26 cellular contexts compared by ENCODE assay signal in the genomic region with DNA sequence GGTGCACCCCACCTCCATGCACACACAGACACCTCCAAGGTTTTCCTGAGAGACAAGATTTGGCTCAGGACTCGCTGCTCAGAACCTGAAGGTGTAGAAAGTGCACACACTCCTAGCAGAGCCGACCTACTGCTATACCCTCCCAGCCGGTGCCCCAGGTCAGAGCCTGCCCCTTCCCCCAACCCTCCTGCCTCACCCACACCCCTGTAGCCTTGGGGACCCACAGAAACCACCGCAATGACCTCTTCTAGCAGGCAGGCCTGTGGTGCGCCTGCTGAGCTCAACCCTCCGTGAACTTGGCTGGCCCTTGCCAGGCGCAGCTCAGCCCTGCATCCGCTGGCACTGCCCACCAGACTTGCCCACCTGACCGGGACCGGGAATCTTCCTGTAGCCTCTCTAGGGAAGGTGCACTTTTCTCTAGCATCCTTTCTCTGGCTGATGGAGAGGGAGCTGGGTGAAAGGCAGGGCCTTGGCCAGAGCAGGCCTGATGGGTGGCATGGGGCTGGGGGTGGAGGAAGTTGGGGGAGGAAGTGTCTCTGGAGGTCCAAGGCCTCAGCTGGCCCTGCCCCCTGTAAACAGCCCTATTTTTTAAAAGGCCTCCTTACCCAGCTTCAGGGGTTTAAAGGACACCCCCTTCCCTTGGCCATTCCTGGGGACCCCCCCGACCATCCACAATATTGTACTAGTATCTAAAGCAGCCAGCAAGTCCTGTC. TPM values are rescaled to one million over a fixed set of nuclear protein-coding genes. Genes with fewer than 3 reads are reported as not detected.
A peak's percentile ranks its signal among the peaks of the same experiment; 100 is the strongest.
DNase-seq lines count a peak whose midpoint lies in the region; ATAC-seq and TF ChIP-seq lines count a peak whose summit lies in the region.
"Had no signal": no experiment of that assay in that cellular context is flagged by ENCODE, and none has a peak within 500 bp of the region (broad histone marks: within the 10 kb centered on the region; RNA-seq: fewer than 3 reads in every experiment).

No MANE protein-coding gene starts in this region.

- H2BK20ac ChIP-seq in H9 (ENCODE audit: low read depth, low read length, poor library complexity, severe bottlenecking) = no peak overlapping the region

- no peaks in the 10 kb centered on the region for H3F3A ChIP-seq in GM23248 (ENCODE audit: insufficient read depth)

- in situ Hi-C loops in GM23248 (cut with MboI) = no loop called here
- in situ Hi-C loops in GM13976 (cut with MboI; ENCODE audit: low sequenced_read_pairs, unreplicated experiment) = no loop called here

- no peaks in the 10 kb centered on the region for H3K79me2 ChIP-seq in H9 (ENCODE audit: insufficient read depth, low read length)
- no peaks in the 10 kb centered on the region for H3K79me2 ChIP-seq in GM23248 (ENCODE audit: insufficient read depth)

- H2BK12ac ChIP-seq in H9 (ENCODE audit: insufficient read length, low read depth, low read length) (no peak overlapping the region), neuronal stem cell (ENCODE audit: low read length) (no peak overlapping the region)

- H3K4me3 Mint-ChIP-seq in H9 (no peak overlapping the region), activated B cell treated with CpG ODN at 0.5 μM for 24 hours (peak overlapping the region; percentile 41), chondrocyte (ENCODE audit: unreplicated experiment) (no peak overlapping the region)
- H3K4me3 Mint-ChIP-seq: activated CD4-positive, alpha-beta memory T cell treated with anti-CD3 and anti-CD28 coated beads for 36 hours; activated naive CD4-positive, alpha-beta T cell treated with anti-CD3 and anti-CD28 coated beads, Interleukin-2, amount 10 ng/mL, durations not matched to agents 7 days and 5 days; central memory CD8-positive, alpha-beta T cell; nephron; T-cell had no signal

- no peak overlapping the region for H2AK5ac ChIP-seq in H9 (ENCODE audit: insufficient read length, low read length)
- H2AK5ac ChIP-seq in neuronal stem cell (ENCODE audit: low read depth, low read length) = no peak overlapping the region

- intact Hi-C loops in activated B cell treated with CpG ODN at 0.5 μM for 24 hours (cut with micrococcal nuclease) = no loop called here

- H3K9me3 Mint-ChIP-seq in H9 = no peaks in the 10 kb centered on the region; a peak in 1 of 5 replicates
- no peaks in the 10 kb centered on the region for H3K9me3 Mint-ChIP-seq in activated B cell treated with CpG ODN at 0.5 μM for 24 hours
- no peaks in the 10 kb centered on the region for H3K9me3 Mint-ChIP-seq in chondrocyte (ENCODE audit: low read depth)
- H3K9me3 Mint-ChIP-seq: activated CD4-positive, alpha-beta memory T cell treated with anti-CD3 and anti-CD28 coated beads for 36 hours; activated naive CD4-positive, alpha-beta T cell treated with anti-CD3 and anti-CD28 coated beads, Interleukin-2, amount 10 ng/mL, durations not matched to agents 7 days and 5 days; memory B cell; nephron; stimulated activated effector memory CD8-positive, alpha-beta T cell treated with anti-CD3 and anti-CD28 coated beads, Interleukin-12 subunit alpha, Interleukin-12 subunit beta, amount 100 ng/mL, for 72 hours; T-cell had no signal

- H4K20me1 ChIP-seq in H9 (ENCODE audit: control insufficient read depth, insufficient read depth, insufficient read length) (no peaks in the 10 kb centered on the region), GM23248 (ENCODE audit: insufficient read depth) (no peaks in the 10 kb centered on the region)

- H2BK15ac ChIP-seq in H9 (ENCODE audit: low read depth, low read length) (no peak overlapping the region), neuronal stem cell (ENCODE audit: low read length) (no peak overlapping the region)

- POLR2A ChIA-PET in activated B cell treated with CpG ODN at 0.5 μM for 24 hours (lab: Charles Lee) = interaction anchor here (0.6 to 3.8 kb wide), 8 partner anchors 13 to 289 kb away, joined by 3 to 32 read pairs (median 4); no protein-coding TSS in a partner anchor

- H3K4me2 ChIP-seq in H9 (ENCODE audit: insufficient read depth, insufficient read length, low read length) (no peak overlapping the region), neuronal stem cell (ENCODE audit: insufficient read depth, low read length, poor library complexity, severe bottlenecking) (no peak overlapping the region), GM23248 (ENCODE audit: unreplicated experiment) (no peak overlapping the region)

- H2AFZ ChIP-seq in H9 (ENCODE audit: low read length) = no peak overlapping the region
- no peak overlapping the region for H2AFZ ChIP-seq in neuronal stem cell (ENCODE audit: low read length)
- H2AFZ ChIP-seq in GM23248 = no peak overlapping the region

- H4K8ac ChIP-seq in H9 (replicated peaks; ENCODE audit: insufficient read length, low read depth, low read length) = no peak overlapping the region
- H4K8ac ChIP-seq in neuronal stem cell (ENCODE audit: low read depth, low read length) = no peak overlapping the region

- H3K23ac ChIP-seq in H9 (ENCODE audit: insufficient read length, low read depth, low read length) = no peak overlapping the region
- H3K23ac ChIP-seq in neuronal stem cell (ENCODE audit: low read depth, low read length, poor library complexity) = peak overlapping the region; percentile 70

- TF ChIP-seq CTCF in H9 (conservative IDR thresholded peaks at IDR 0.05) (no peak), activated B cell treated with CpG ODN at 0.5 μM for 24 hours (IDR thresholded peaks at IDR 0.05) (no peak), GM13976 (IDR thresholded peaks at IDR 0.05; ENCODE audit: borderline replicate concordance, control extremely low read depth, extremely low read depth, insufficient read depth, missing control alignments) (no peak), chondrocyte (IDR thresholded peaks at IDR 0.05) (no peak)

- H3K36me3 Mint-ChIP-seq in H9 (ENCODE audit: insufficient read depth in 1 of 3, low read depth in 3 of 3) (no peaks in the 10 kb centered on the region; a peak in 1 of 7 replicates), activated B cell treated with CpG ODN at 0.5 μM for 24 hours (ENCODE audit: low read depth) (no peaks in the 10 kb centered on the region), chondrocyte (ENCODE audit: low read depth) (no peaks in the 10 kb centered on the region)
- H3K36me3 Mint-ChIP-seq: activated CD4-positive, alpha-beta memory T cell treated with anti-CD3 and anti-CD28 coated beads for 36 hours; activated naive CD4-positive, alpha-beta T cell treated with anti-CD3 and anti-CD28 coated beads, Interleukin-2, amount 10 ng/mL, durations not matched to agents 7 days and 5 days; memory B cell; stimulated activated effector memory CD8-positive, alpha-beta T cell treated with anti-CD3 and anti-CD28 coated beads, Interleukin-12 subunit alpha, Interleukin-12 subunit beta, amount 100 ng/mL, for 72 hours; T-cell had no signal

- H3K27ac ChIP-seq in H9 (ENCODE audit: insufficient read length, low read depth, low read length) (no peak overlapping the region), neuronal stem cell (replicated peaks; ENCODE audit: low read length) (no peak overlapping the region), GM23248 (no peak overlapping the region)
- H3K27ac ChIP-seq: 22Rv1, ascending aorta, tibial artery had no signal

- peak; percentile 73 for DNase-seq in NK-92 treated with Interleukin-12 subunit alpha and Interleukin-12 subunit beta, amount 100 ng/mL, for 24 hours (lab: John Stamatoyannopoulos, UW)
- DNase-seq in NK-92 (lab: John Stamatoyannopoulos, UW; ENCODE audit: unreplicated experiment) = no peak
- no peak for DNase-seq in H9
- DNase-seq in activated B cell treated with CpG ODN at 0.5 μM for 24 hours = no peak
- DNase-seq in neuronal stem cell (ENCODE audit: low spot score) = no peak
- DNase-seq in GM23248 = no peak
- DNase-seq in GM13976 (ENCODE audit: low spot score) = no peak
- DNase-seq in chondrocyte (ENCODE audit: low spot score) = no peak
- DNase-seq: activated CD4-positive, alpha-beta memory T cell treated with anti-CD3 and anti-CD28 coated beads for 36 hours; activated naive CD4-positive, alpha-beta T cell treated with anti-CD3 and anti-CD28 coated beads, Interleukin-2, amount 10 ng/mL, durations not matched to agents 7 days and 5 days; activated T-cell treated with anti-CD3 and anti-CD28 coated beads, Interleukin-2, amount 50 U/mL, for 48 hours; Caco-2; DND-41; erythroblast; foreskin melanocyte; NCI-H1417; NCI-H510A treated with DMSO at 0.1 percent for 48 hours; T-cell; tibial artery had no signal

- H4K5ac ChIP-seq in H9 (ENCODE audit: insufficient read length, low read depth, low read length) = no peak overlapping the region

- no peaks in the 10 kb centered on the region for H3K79me1 ChIP-seq in H9 (ENCODE audit: insufficient read depth, low read depth, low read length, poor library complexity, severe bottlenecking)
- peaks cover 1% of the 10 kb centered on the region for H3K79me1 ChIP-seq in neuronal stem cell (ENCODE audit: low read depth, low read length)

- no peaks in the 10 kb centered on the region; the same call in 1 of the 2 replicates for H3K4me1 ChIP-seq in H9 (ENCODE audit: insufficient read depth, low read length)
- peaks cover 0 to 8% of the 10 kb centered on the region in 2 donors for H3K4me1 ChIP-seq in neuronal stem cell (ENCODE audit: control insufficient read depth in 2 of 2, insufficient read depth in 1 of 2, low read depth in 1 of 2, low read length in 2 of 2)
- H3K4me1 ChIP-seq in GM23248 (ENCODE audit: insufficient read depth) = 0 out of 2 replicates have a peak, but pooled peaks cover 3% of the 10 kb centered on the region

- H3K36me3 ChIP-seq in neuronal stem cell (replicated peaks in 1 of 2; ENCODE audit: control insufficient read depth in 2 of 2, insufficient read depth in 2 of 2, low read length in 2 of 2) = no peaks in the 10 kb centered on the region
- no peaks in the 10 kb centered on the region for H3K36me3 ChIP-seq in GM23248 (ENCODE audit: low read depth)
- H3K36me3 ChIP-seq: ascending aorta, tibial artery had no signal

- no peak overlapping the region for H3T11ph ChIP-seq in H9 (ENCODE audit: low read length)

- H3K27ac Mint-ChIP-seq in H9 (peak overlapping the region in 1 of 3 experiments; percentile 75; a peak in 1 of 7 replicates), activated B cell treated with CpG ODN at 0.5 μM for 24 hours (peak overlapping the region; percentile 63), chondrocyte (ENCODE audit: unreplicated experiment) (no peak overlapping the region)
- H3K27ac Mint-ChIP-seq: activated CD4-positive, alpha-beta memory T cell treated with anti-CD3 and anti-CD28 coated beads for 36 hours; activated naive CD4-positive, alpha-beta T cell treated with anti-CD3 and anti-CD28 coated beads, Interleukin-2, amount 10 ng/mL, durations not matched to agents 7 days and 5 days; stimulated activated effector memory CD8-positive, alpha-beta T cell treated with anti-CD3 and anti-CD28 coated beads, Interleukin-12 subunit alpha, Interleukin-12 subunit beta, amount 100 ng/mL, for 72 hours; T-cell had no signal

- H3K56ac ChIP-seq in H9 (ENCODE audit: insufficient read length, low read depth, low read length) = no peak overlapping the region

- CTCF ChIA-PET in activated B cell treated with CpG ODN at 0.5 μM for 24 hours (lab: Charles Lee) = interaction anchor here (0.9 to 1.5 kb wide), 2 partner anchors 12 to 105 kb away, joined by 4 to 8 read pairs; no protein-coding TSS in a partner anchor

- no peak overlapping the region for H3K4ac ChIP-seq in H9 (ENCODE audit: low read depth, low read length)
- no peak overlapping the region for H3K4ac ChIP-seq in neuronal stem cell (ENCODE audit: low read length)

- H3K27me3 ChIP-seq in H9 (ENCODE audit: insufficient read depth, low read length) (no peaks in the 10 kb centered on the region), neuronal stem cell (ENCODE audit: control insufficient read depth in 3 of 3, insufficient read depth in 3 of 3, low read depth in 1 of 3, low read length in 3 of 3) (peaks cover 0 to 36% (median 0%) of the 10 kb centered on the region in 3 experiments), GM23248 (replicated peaks; ENCODE audit: insufficient read depth) (peaks cover 45% of the 10 kb centered on the region)
- H3K27me3 ChIP-seq: ascending aorta had no signal

- no peak overlapping the region for H3K4me3 ChIP-seq in neuronal stem cell (ENCODE audit: low read length in 2 of 2)
- no peak overlapping the region for H3K4me3 ChIP-seq in GM23248
- H3K4me3 ChIP-seq: ascending aorta, tibial artery had no signal

- WGBS in H9 (ENCODE audit: extremely low coverage, insufficient read length, low lambda C conversion rate) = no CpG with 5 or more reads among the region's 11 CpGs
- WGBS in neuronal stem cell (ENCODE audit: extremely low coverage in 2 of 2, insufficient read length in 2 of 2, insufficient replicate concordance in 1 of 2), 2 donors = no CpG with 5 or more reads among the region's 11 CpGs
- 74 to 76% methylated on average over 11 of the region's 11 CpGs for WGBS in GM23248 (ENCODE audit: low coverage in 1 of 2, low lambda C conversion rate in 2 of 2, missing lambda C conversion rate in 2 of 2), 2 experiments

- H3K14ac ChIP-seq in H9 (ENCODE audit: insufficient read depth, low read length) (peak overlapping the region; percentile 20; the same call in 1 of the 2 replicates), neuronal stem cell (ENCODE audit: low read length) (no peak overlapping the region)

- no peak overlapping the region for H3K9ac ChIP-seq in H9 (ENCODE audit: extremely low read depth, insufficient read length, low read length)
- no peak overlapping the region for H3K9ac ChIP-seq in neuronal stem cell (ENCODE audit: low read depth, low read length, poor library complexity)
- no peak overlapping the region for H3K9ac ChIP-seq in GM23248

- no peaks in the 10 kb centered on the region for H3K9me3 ChIP-seq in H9 (ENCODE audit: control insufficient read depth, low read depth, low read length)
- H3K9me3 ChIP-seq in neuronal stem cell (replicated peaks in 1 of 2; ENCODE audit: control insufficient read depth in 2 of 2, insufficient read depth in 1 of 2, low read depth in 1 of 2, low read length in 2 of 2) = no peaks in the 10 kb centered on the region
- H3K9me3 ChIP-seq in GM23248 (ENCODE audit: low read depth) = no peaks in the 10 kb centered on the region
- H3K9me3 ChIP-seq: ascending aorta, Caco-2, tibial artery had no signal

- no peak overlapping the region for H2BK5ac ChIP-seq in H9 (ENCODE audit: insufficient read length, low read length)
- no peak overlapping the region for H2BK5ac ChIP-seq in neuronal stem cell (ENCODE audit: low read length)

- ATAC-seq in activated B cell treated with CpG ODN at 0.5 μM for 24 hours (ENCODE audit: low read depth) = no peak
- ATAC-seq: HCT116; stimulated activated effector memory CD8-positive, alpha-beta T cell treated with anti-CD3 and anti-CD28 coated beads, Interleukin-12 subunit alpha, Interleukin-12 subunit beta, amount 100 ng/mL, for 72 hours; T-cell had no signal

- peaks cover 17 to 35% of the 10 kb centered on the region in 2 experiments for H3K4me1 Mint-ChIP-seq in H9
- peaks cover 70% of the 10 kb centered on the region for H3K4me1 Mint-ChIP-seq in activated B cell treated with CpG ODN at 0.5 μM for 24 hours
- peaks cover 5% of the 10 kb centered on the region for H3K4me1 Mint-ChIP-seq in chondrocyte (ENCODE audit: low read depth)

- no peaks in the 10 kb centered on the region for H3K9me2 ChIP-seq in GM23248 (ENCODE audit: insufficient read depth)

- H3K18ac ChIP-seq in H9 (ENCODE audit: insufficient read length, low read depth, low read length) (no peak overlapping the region), neuronal stem cell (ENCODE audit: low read length) (peak overlapping the region; percentile 60)

- H3K27me3 Mint-ChIP-seq in H9 (ENCODE audit: low read depth) (peaks cover 9% of the 10 kb centered on the region), activated B cell treated with CpG ODN at 0.5 μM for 24 hours (no peaks in the 10 kb centered on the region), chondrocyte (ENCODE audit: low read depth) (peaks cover 40% of the 10 kb centered on the region)

- H3K23me2 ChIP-seq in H9 (ENCODE audit: insufficient read length, low read depth, low read length, poor library complexity, severe bottlenecking) = no peaks in the 10 kb centered on the region

- H2BK120ac ChIP-seq in H9 (ENCODE audit: low read depth, low read length, poor library complexity, severe bottlenecking) = no peak overlapping the region
- no peak overlapping the region for H2BK120ac ChIP-seq in neuronal stem cell (ENCODE audit: low read depth, low read length)

- no peak overlapping the region for H4K91ac ChIP-seq in H9 (ENCODE audit: insufficient read length, low read depth, low read length)
- peak overlapping the region; percentile 68 for H4K91ac ChIP-seq in neuronal stem cell (ENCODE audit: low read depth, low read length, poor library complexity)

RNA-seq across cellular contexts. Expression of a gene that starts 36.9 kb away (rescaled TPM):
- total RNA-seq in H9 (2021) (8.4 and 9.4 TPM in 2 replicates), activated B cell treated with CpG ODN at 0.5 μM for 24 hours (27.8 and 38.9 TPM in 2 replicates), chondrocyte (not detected in 3 replicates)
- polyA plus RNA-seq in neuronal stem cell (2013, experiment 1 of 2) = 3.5 TPM
- 3.9 TPM for polyA plus RNA-seq in neuronal stem cell (2013, experiment 2 of 2)
- total RNA-seq in GM23248 (2014; rRNA removed; shearing (Covaris generic)) = 0.22 TPM in 1 of 2 replicates, not detected in the other
- polyA plus RNA-seq in GM23248 (2016; fragmentation: Nextera tagmentation; extraction: Ambion mirVana) = 0.10 and 0.43 TPM in 2 replicates
